ENCODE assay signal across 26 cellular contexts in the genomic region with DNA sequence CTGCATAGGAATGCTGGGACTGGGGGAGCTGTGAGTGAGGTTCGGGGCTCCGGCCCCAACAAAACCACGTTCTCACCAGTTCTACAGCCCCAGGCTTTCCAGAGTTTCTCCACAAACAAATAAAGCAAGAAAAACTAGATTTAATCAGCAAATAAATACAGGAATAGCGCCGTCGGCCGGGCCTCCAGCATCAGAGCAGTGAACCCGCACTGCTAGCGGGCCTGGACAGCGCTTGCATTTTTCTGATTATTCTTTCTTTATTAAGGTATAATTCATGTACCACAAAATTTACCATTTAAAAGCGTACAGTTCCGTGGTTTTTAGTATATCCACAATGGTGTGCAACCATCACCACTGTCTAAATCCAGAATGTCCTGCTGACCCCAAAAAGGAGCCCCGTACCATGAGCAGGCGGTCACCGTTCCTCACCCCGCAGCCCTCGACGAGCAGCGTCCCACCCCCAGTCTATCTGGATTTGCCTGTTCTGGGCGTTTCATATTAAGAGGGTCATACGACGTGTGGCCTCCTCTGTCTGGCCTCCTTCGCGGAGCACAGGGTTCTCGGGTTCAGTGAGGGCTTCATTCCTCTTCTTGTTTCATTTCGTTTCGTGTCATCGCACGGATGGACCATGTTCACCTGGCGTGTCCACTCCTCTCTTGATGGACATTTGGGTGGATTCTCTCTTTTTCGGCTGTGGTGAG. TPM values are rescaled to one million over a fixed set of nuclear protein-coding genes. Genes with fewer than 3 reads are reported as not detected.
DNase-seq lines count a peak whose midpoint lies in the region; ATAC-seq, FAIRE-seq and TF ChIP-seq lines count a peak whose summit lies in the region.
"Had no signal": no experiment of that assay in that cellular context is flagged by ENCODE, and none has a peak within 500 bp of the region (broad histone marks: within the 10 kb centered on the region; RNA-seq: fewer than 3 reads in every experiment).

No MANE protein-coding gene starts in this region.

- no peak overlapping the region for H3K27ac ChIP-seq in right atrium auricular region
- no peak overlapping the region for H3K27ac ChIP-seq in K562 (ENCODE audit: extremely low read depth, low read depth, low read length)
- H3K27ac ChIP-seq in HepG2 (ENCODE audit: extremely low read length, insufficient read depth, low read length) = no peak overlapping the region
- H3K27ac ChIP-seq: A549, HL-60, PC-9, RWPE1 had no signal

- H3K9me3 Mint-ChIP-seq in activated naive CD8-positive, alpha-beta T cell treated with anti-CD3 and anti-CD28 coated beads, Interleukin-2, amount 50 U/mL, for 24 hours = no peaks in the 10 kb centered on the region
- H3K9me3 Mint-ChIP-seq: CD4-positive, alpha-beta T cell had no signal

- BruUV-seq in K562 (replicated peaks; lab: Mats Ljungman, UMichigan) = no TSS peak
- BruUV-seq in HepG2 (replicated peaks; lab: Mats Ljungman, UMichigan) = no TSS peak

- H3K36me3 Mint-ChIP-seq in activated naive CD8-positive, alpha-beta T cell treated with anti-CD3 and anti-CD28 coated beads, Interleukin-2, amount 50 U/mL, for 24 hours (ENCODE audit: low read depth) = no peaks in the 10 kb centered on the region

- H3K9me3 ChIP-seq in right atrium auricular region = no peaks in the 10 kb centered on the region
- H3K9me3 ChIP-seq in K562 (replicated peaks; ENCODE audit: control insufficient read depth, insufficient read depth, low read depth, low read length) = no peaks in the 10 kb centered on the region
- 0 out of 2 replicates have a peak, but pooled peaks cover 11% of the 10 kb centered on the region for H3K9me3 ChIP-seq in HepG2 (ENCODE audit: low read length)
- H3K9me3 ChIP-seq: MG63 had no signal

- TF ChIP-seq EP300 in K562 (IDR thresholded peaks at IDR 0.05; ENCODE audit: low read length) (no peak), HepG2 (IDR thresholded peaks at IDR 0.05; ENCODE audit: low read depth in 2 of 2, low read length in 2 of 2) (no peak), HepG2 (CRISPR knock-in tag; IDR thresholded peaks at IDR 0.05; ENCODE audit: borderline replicate concordance) (no peak)

- POLR2A ChIA-PET in K562 (lab: Yijun Ruan, JAX) (interaction anchor here (0.9 kb wide), 1 partner anchor 11 kb away, joined by 4 read pairs; no protein-coding TSS in a partner anchor), HepG2 (lab: Yijun Ruan, JAX) (no interaction called here)

- WGBS in K562 (ENCODE audit: insufficient coverage, low coverage, missing lambda C conversion rate) = 9% methylated on average over 31 of the region's 31 CpGs
- WGBS in HepG2 (ENCODE audit: low lambda C conversion rate) = 97% methylated on average over 31 of the region's 31 CpGs

- no peaks in the 10 kb centered on the region for H3K27me3 ChIP-seq in right atrium auricular region
- H3K27me3 ChIP-seq in K562 (ENCODE audit: control insufficient read depth in 2 of 2, insufficient read depth in 2 of 2, low read length in 2 of 2) = peaks cover 59 to 98% of the 10 kb centered on the region in 2 experiments
- H3K27me3 ChIP-seq in HepG2 (ENCODE audit: control insufficient read depth in 1 of 2, insufficient read depth in 2 of 2, low read length in 2 of 2) = no peaks in the 10 kb centered on the region
- H3K27me3 ChIP-seq: MG63 had no signal

- H3K79me2 ChIP-seq in K562 (ENCODE audit: control insufficient read depth, insufficient read depth, low read length) (no peaks in the 10 kb centered on the region), HepG2 (ENCODE audit: insufficient read depth, low read length) (no peaks in the 10 kb centered on the region)

- no peak overlapping the region for H3K4me3 Mint-ChIP-seq in activated naive CD8-positive, alpha-beta T cell treated with anti-CD3 and anti-CD28 coated beads, Interleukin-2, amount 50 U/mL, for 24 hours
- H3K4me3 Mint-ChIP-seq: CD4-positive, alpha-beta T cell; HFFc6 had no signal

- H3K9me1 ChIP-seq in K562 (ENCODE audit: control insufficient read depth, insufficient read depth, low read length) = no peaks in the 10 kb centered on the region

- intact Hi-C loops in Right ventricle myocardium inferior (cut with DNase I) (no loop called here), K562 (cut with micrococcal nuclease) (no loop called here), HepG2 (cut with micrococcal nuclease; ENCODE audit: unreplicated experiment) (no loop called here)

- H3K4me1 ChIP-seq in right atrium auricular region = no peaks in the 10 kb centered on the region
- peaks cover 0 to 28% of the 10 kb centered on the region in 2 experiments; a peak in 2 of 5 replicates for H3K4me1 ChIP-seq in K562 (replicated peaks in 1 of 2; ENCODE audit: control insufficient read depth in 2 of 2, insufficient read depth in 2 of 2, low read length in 2 of 2)
- H3K4me1 ChIP-seq in HepG2 (ENCODE audit: insufficient read depth, low read length) = no peaks in the 10 kb centered on the region
- H3K4me1 ChIP-seq: A549 had no signal

- H3K4me2 ChIP-seq in K562 (ENCODE audit: insufficient read depth, low read length) = no peak overlapping the region
- H3K4me2 ChIP-seq in HepG2 (ENCODE audit: low read depth, low read length) = no peak overlapping the region
- H3K4me2 ChIP-seq: A549, PC-9 had no signal

- peak; percentile 11 for DNase-seq in Right ventricle myocardium inferior (ENCODE audit: missing footprints)
- no peak for DNase-seq in right atrium auricular region (ENCODE audit: low spot score)
- DNase-seq in K562 (ENCODE audit: extremely low read depth in 1 of 4, low spot score in 3 of 4) = no peak
- no peak for DNase-seq in HepG2 (ENCODE audit: low spot score)
- no peak for DNase-seq in urothelium cell line (ENCODE audit: low spot score)
- DNase-seq in mucosa of gallbladder (ENCODE audit: low spot score) = no peak
- DNase-seq in activated naive CD8-positive, alpha-beta T cell treated with anti-CD3 and anti-CD28 coated beads, Interleukin-2, amount 50 U/mL, for 24 hours = no peak
- DNase-seq: CD4-positive, alpha-beta T cell; DMS153; GDM1; H7; HFFc6; IMR-90; Karpas-422; MG63; NCI-H1092; NCI-H1436 treated with DMSO at 0.1 percent for 48 hours; NCI-H2029 treated with DMSO at 0.1 percent for 48 hours; NCI-H2171; PC-9 had no signal

- in situ Hi-C loops in K562 (cut with MboI) (no loop called here), HepG2 (cut with HindIII; ENCODE audit: extremely low pct_ligation_motif_present, low pct_unique_long_range_greater_than_20kb) (no loop called here)

- H3K36me3 ChIP-seq in right atrium auricular region (peaks cover 48% of the 10 kb centered on the region), K562 (ENCODE audit: control insufficient read depth, insufficient read depth, low read length) (no peaks in the 10 kb centered on the region), HepG2 (replicated peaks in 1 of 2; ENCODE audit: control insufficient read depth in 1 of 2, insufficient read depth in 2 of 2, low read length in 2 of 2) (peaks cover 9 to 41% of the 10 kb centered on the region in 2 experiments; a peak in 3 of 5 replicates)

- H3K4me1 Mint-ChIP-seq in activated naive CD8-positive, alpha-beta T cell treated with anti-CD3 and anti-CD28 coated beads, Interleukin-2, amount 50 U/mL, for 24 hours = no peaks in the 10 kb centered on the region

- ATAC-seq in Right ventricle myocardium inferior = no peak
- ATAC-seq in K562 = no peak
- ATAC-seq in HepG2 = no peak
- ATAC-seq in activated naive CD8-positive, alpha-beta T cell treated with anti-CD3 and anti-CD28 coated beads, Interleukin-2, amount 50 U/mL, for 24 hours = no peak
- ATAC-seq: A549 had no signal

- TF ChIP-seq POLR2A in K562 (conservative IDR thresholded peaks at IDR 0.05) (no peak), HepG2 (IDR thresholded peaks at IDR 0.05; ENCODE audit: insufficient read depth in 1 of 2, low read depth in 2 of 2, low read length in 2 of 2) (no peak)

- FAIRE-seq in K562 (lab: Jason Lieb, UNC) = no peak
- no peak for FAIRE-seq in HepG2 (lab: Jason Lieb, UNC)
- FAIRE-seq in urothelium cell line (lab: Jason Lieb, UNC) = peak; percentile 17
- FAIRE-seq: A549 had no signal

- H2AFZ ChIP-seq in K562 (ENCODE audit: low read depth, low read length) (no peak overlapping the region), HepG2 (ENCODE audit: low read length) (no peak overlapping the region)
- H2AFZ ChIP-seq: PC-9 had no signal

- no peak for TF ChIP-seq RAD21 in K562 (CRISPR knock-in tag; conservative IDR thresholded peaks at IDR 0.05 in 1 of 2, IDR thresholded peaks at IDR 0.05 in 1 of 2)
- no peak for TF ChIP-seq RAD21 in HepG2 (CRISPR knock-in tag; IDR thresholded peaks at IDR 0.05)

- H3K9ac ChIP-seq in K562 (ENCODE audit: insufficient read depth in 1 of 2, low read depth in 2 of 2, low read length in 2 of 2) = no peak overlapping the region
- no peak overlapping the region for H3K9ac ChIP-seq in HepG2 (ENCODE audit: insufficient read depth, low read depth, low read length)

- H4K20me1 ChIP-seq in K562 (replicated peaks; ENCODE audit: control insufficient read depth, insufficient read depth, low read length) = peaks cover 28% of the 10 kb centered on the region
- no peaks in the 10 kb centered on the region for H4K20me1 ChIP-seq in HepG2 (ENCODE audit: insufficient read depth, low read length)

- CTCF ChIA-PET in K562 (lab: Yijun Ruan, JAX; ENCODE audit: low intra/inter-chr PET ratio) = interaction anchor here (0.6 kb wide), 1 partner anchor 201 kb away, joined by 3 read pairs; no protein-coding TSS in a partner anchor
- CTCF ChIA-PET in HepG2 (lab: Yijun Ruan, JAX; ENCODE audit: low intra/inter-chr PET ratio, low total read pairs) = no interaction called here

- H3K27ac Mint-ChIP-seq in activated naive CD8-positive, alpha-beta T cell treated with anti-CD3 and anti-CD28 coated beads, Interleukin-2, amount 50 U/mL, for 24 hours = no peak overlapping the region
- H3K27ac Mint-ChIP-seq: CD4-positive, alpha-beta T cell; HFFc6 had no signal

- no peaks in the 10 kb centered on the region for H3K27me3 Mint-ChIP-seq in activated naive CD8-positive, alpha-beta T cell treated with anti-CD3 and anti-CD28 coated beads, Interleukin-2, amount 50 U/mL, for 24 hours
- H3K27me3 Mint-ChIP-seq: CD4-positive, alpha-beta T cell had no signal

- H3K4me3 ChIP-seq in right atrium auricular region = no peak overlapping the region
- no peak overlapping the region for H3K4me3 ChIP-seq in K562
- no peak overlapping the region for H3K4me3 ChIP-seq in HepG2 (replicated peaks in 1 of 3; ENCODE audit: insufficient read depth in 1 of 3, low read depth in 2 of 3, low read length in 3 of 3)
- H3K4me3 ChIP-seq: A549, MG63, PC-9 had no signal

- TF ChIP-seq CTCF in right atrium auricular region (IDR thresholded peaks at IDR 0.05) = no peak
- TF ChIP-seq CTCF in K562 (IDR thresholded peaks at IDR 0.05 in 2 of 3, conservative IDR thresholded peaks at IDR 0.05 in 1 of 3; ENCODE audit: insufficient read depth in 2 of 3, low read depth in 1 of 3, low read length in 3 of 3) = no peak
- TF ChIP-seq CTCF in HepG2 (CRISPR knock-in tag; IDR thresholded peaks at IDR 0.05) = no peak

RNA-seq across cellular contexts. Expression of a gene that starts 35.5 kb away (rescaled TPM):
- total RNA-seq in Right ventricle myocardium inferior (not detected), right atrium auricular region (not detected), K562 (2014; rRNA removed) (not detected in 2 replicates), K562 (2014; rRNA removed; fragmentation: Illumina TruSeq; extraction: Trizol) (not detected in 2 replicates), K562 (2015; rRNA removed; fragmentation: Illumina TruSeq; extraction: Trizol) (not detected in 2 replicates), K562 (2021) (not detected in 2 replicates), HepG2 (2016; rRNA removed; fragmentation: Illumina TruSeq; extraction: Trizol) (not detected in 2 replicates), mucosa of gallbladder (not detected)
- total RNA-seq in K562 (2011; cell fraction: chromatin; rRNA removed; ENCODE audit: low replicate concordance) = not detected in 2 replicates
- total RNA-seq in K562 (2011; cell fraction: nucleolus; rRNA removed) = not detected in 2 replicates
- total RNA-seq in K562 (2011; cell fraction: nucleoplasm; rRNA removed) = not detected in 2 replicates
- polyA plus RNA-seq in K562 (2011; rRNA removed) (not detected in 2 replicates), K562 (2014; fragmentation: Illumina TruSeq; extraction: Trizol) (not detected in 2 replicates), K562 (2014; fragmentation: Nextera tagmentation; extraction: Ambion mirVana) (not detected), K562 (2014; rRNA removed) (not detected in 2 replicates), HepG2 (2011; rRNA removed) (not detected in 2 replicates)
- polyA plus RNA-seq in K562 (2011; cell fraction: cytosol; rRNA removed) = not detected in 2 replicates
- not detected in 2 replicates for polyA plus RNA-seq in K562 (2011; cell fraction: nucleus; rRNA removed)
- not detected in 2 replicates for polyA plus RNA-seq in K562 (2012)
- polyA minus RNA-seq in K562 (2011; rRNA and poly(A)+ RNA removed) = not detected in 2 replicates
- not detected in 2 replicates for polyA minus RNA-seq in K562 (2011; cell fraction: cytosol; rRNA and poly(A)+ RNA removed)
- polyA minus RNA-seq in K562 (2011; cell fraction: nucleus; rRNA and poly(A)+ RNA removed) = not detected in 2 replicates
- total RNA-seq in HepG2 (2016; cell fraction: cytosol; rRNA removed; fragmentation: Illumina TruSeq; extraction: Trizol; ENCODE audit: low read depth) = not detected in 2 replicates
- not detected in 2 replicates for total RNA-seq in HepG2 (2016; cell fraction: insoluble cytoplasmic fraction; rRNA removed; fragmentation: Illumina TruSeq; extraction: Trizol)
- not detected in 2 replicates for total RNA-seq in HepG2 (2016; cell fraction: membrane; rRNA removed; fragmentation: Illumina TruSeq; extraction: Trizol)
- total RNA-seq in HepG2 (2016; cell fraction: nucleus; rRNA removed; fragmentation: Illumina TruSeq; extraction: Trizol) = not detected in 2 replicates
- polyA plus RNA-seq in HepG2 (2011; cell fraction: cytosol; rRNA removed) = not detected in 2 replicates
- polyA plus RNA-seq in HepG2 (2011; cell fraction: nucleus; rRNA removed) = not detected in 2 replicates
- polyA plus RNA-seq in HepG2 (2012) = not detected in 2 replicates
- not detected in 2 replicates for polyA plus RNA-seq in HepG2 (2016; cell fraction: cytosol; fragmentation: Illumina TruSeq; extraction: Trizol; ENCODE audit: low read depth)
- polyA plus RNA-seq in HepG2 (2016; cell fraction: insoluble cytoplasmic fraction; fragmentation: Illumina TruSeq; extraction: Trizol; ENCODE audit: low read depth) = not detected in 2 replicates
- polyA plus RNA-seq in HepG2 (2016; cell fraction: membrane; fragmentation: Illumina TruSeq; extraction: Trizol; ENCODE audit: low read depth) = not detected in 2 replicates
- not detected in 2 replicates for polyA plus RNA-seq in HepG2 (2016; cell fraction: nucleus; fragmentation: Illumina TruSeq; extraction: Trizol; ENCODE audit: insufficient read depth, low read depth)
- polyA minus RNA-seq in HepG2 (2011; rRNA and poly(A)+ RNA removed; ENCODE audit: low replicate concordance) = not detected in 2 replicates
- polyA minus RNA-seq in HepG2 (2011; cell fraction: cytosol; rRNA and poly(A)+ RNA removed) = not detected in 2 replicates
- polyA minus RNA-seq in HepG2 (2011; cell fraction: nucleus; rRNA and poly(A)+ RNA removed) = not detected in 2 replicates
- total RNA-seq: CD4-positive, alpha-beta T cell; Daoy; H7; HFFc6; HT1080; IMR-90; PC-9 had no signal
- polyA plus RNA-seq: A549, BJ, IMR-90 had no signal
